8 cellular contexts compared by ENCODE assay signal in the genomic region with DNA sequence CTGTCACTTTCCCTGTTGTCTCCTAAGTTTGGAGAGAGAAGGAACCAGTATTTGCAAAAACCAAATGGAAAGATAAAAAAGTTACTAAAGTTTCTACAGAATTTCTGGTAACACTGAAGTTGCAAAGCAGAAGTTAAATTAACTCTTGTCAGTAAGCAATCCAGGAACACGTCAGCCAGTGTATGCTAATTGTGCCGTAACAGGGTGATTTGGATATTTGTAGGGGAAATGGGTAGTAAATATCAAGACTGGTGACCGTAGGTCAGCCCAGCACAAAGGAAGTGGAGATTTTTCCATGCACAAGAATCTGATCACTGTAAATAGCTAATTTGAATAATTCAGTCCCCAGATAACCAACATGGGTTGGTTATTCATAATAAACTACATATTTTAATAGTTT. TPM values are rescaled to one million over a fixed set of nuclear protein-coding genes. Genes with fewer than 3 reads are reported as not detected.
DNase-seq lines count a peak whose midpoint lies in the region; ATAC-seq, FAIRE-seq and TF ChIP-seq lines count a peak whose summit lies in the region.

No MANE protein-coding gene starts in this region.

- H3K79me2 ChIP-seq in mammary epithelial cell (ENCODE audit: insufficient read depth, low read length): peaks cover 68% of the 10 kb centered on the region

- H2AFZ ChIP-seq in mammary epithelial cell (ENCODE audit: low read depth, low read length): no peak overlapping the region

- ATAC-seq in HG03108 (IDR thresholded peaks at IDR 0.05; ENCODE audit: unreplicated experiment): no peak
- no peak for ATAC-seq in GM21526 (IDR thresholded peaks at IDR 0.05; ENCODE audit: low FRiP score, unreplicated experiment)

- FAIRE-seq in GM18507 (lab: Jason Lieb, UNC): peak; percentile 47

- dilution Hi-C loops in mammary epithelial cell (cut with HindIII; ENCODE audit: low sequenced_read_pairs): no loop called here

- BruUV-seq in mammary epithelial cell (replicated peaks; lab: Mats Ljungman, UMichigan): no TSS peak

- H3K4me2 ChIP-seq in mammary epithelial cell (ENCODE audit: insufficient read depth, low read depth, low read length): peak overlapping the region; percentile 90

- DNase-seq in GM18507 (ENCODE audit: extremely low spot score, insufficient read length, low read depth): no peak
- DNase-seq in NCI-H526 (lab: John Stamatoyannopoulos, UW): peak; percentile 23 to 56
- peak; percentile 44 for DNase-seq in mammary epithelial cell
- no peak for DNase-seq in hippocampal formation (lab: John Stamatoyannopoulos, UW)
- no peak for DNase-seq in putamen (ENCODE audit: low spot score)

- intact Hi-C loops in mammary epithelial cell (cut with micrococcal nuclease): no loop called here

- H3K9me3 ChIP-seq in mammary epithelial cell (replicated peaks; ENCODE audit: insufficient read depth, low read length) (no peaks in the 10 kb centered on the region), mucosa of stomach (ENCODE audit: control insufficient read depth, low read length) (no peaks in the 10 kb centered on the region)

- TF ChIP-seq CTCF in mammary epithelial cell (conservative IDR thresholded peaks at IDR 0.05 in 1 of 2, IDR thresholded peaks at IDR 0.05 in 1 of 2; ENCODE audit: extremely low read depth in 1 of 2, insufficient read depth in 1 of 2, low read depth in 1 of 2, low read length in 2 of 2): no peak

- 20% methylated on average over 3 of the region's 3 CpGs for WGBS in mammary epithelial cell (ENCODE audit: low coverage, missing lambda C conversion rate)

- in situ Hi-C loops in mammary epithelial cell (cut with MboI; ENCODE audit: low sequenced_read_pairs in 2 of 2): loop anchor here in 1 of 2 donors (10.0 to 25.0 kb wide), 2 partner anchors 355 to 1157 kb away; no protein-coding TSS in a partner anchor

- peak overlapping the region; percentile 92 to 95 (median 95) for H3K4me3 ChIP-seq in mammary epithelial cell (replicated peaks in 1 of 3; ENCODE audit: insufficient read depth in 1 of 3, low read depth in 2 of 3, low read length in 3 of 3)
- H3K4me3 ChIP-seq in mucosa of stomach (ENCODE audit: low read length): peak overlapping the region; percentile 70

- CTCF ChIA-PET in mammary epithelial cell (lab: Charles Lee; ENCODE audit: low non-redundant PET): interaction anchor here (0.6 kb wide), 1 partner anchor 18 kb away, joined by 4 read pairs; no protein-coding TSS in a partner anchor

- no peaks in the 10 kb centered on the region for H3K27me3 ChIP-seq in mammary epithelial cell (ENCODE audit: insufficient read depth, low read length)
- H3K27me3 ChIP-seq in mucosa of stomach (ENCODE audit: control insufficient read depth, insufficient read depth, low read length): no peaks in the 10 kb centered on the region

- H3K27ac ChIP-seq in mammary epithelial cell (ENCODE audit: insufficient read depth, low read depth, low read length): peak overlapping the region; percentile 86

- peaks cover 52% of the 10 kb centered on the region for H3K4me1 ChIP-seq in mammary epithelial cell (ENCODE audit: insufficient read depth, low read length)
- peaks cover 31% of the 10 kb centered on the region for H3K4me1 ChIP-seq in mucosa of stomach (ENCODE audit: control insufficient read depth, insufficient read depth, low read length)

- H3K36me3 ChIP-seq in mammary epithelial cell (ENCODE audit: insufficient read depth, low read length) (peaks cover 3% of the 10 kb centered on the region), mucosa of stomach (ENCODE audit: control insufficient read depth, insufficient read depth, low read length) (no peaks in the 10 kb centered on the region)

- no peaks in the 10 kb centered on the region for H4K20me1 ChIP-seq in mammary epithelial cell (ENCODE audit: insufficient read depth, low read length)

- H3K9ac ChIP-seq in mammary epithelial cell (ENCODE audit: insufficient read depth, low read length): peak overlapping the region; percentile 97
- H3K9ac ChIP-seq in mucosa of stomach (ENCODE audit: low read length): peak overlapping the region; percentile 94

RNA-seq across cellular contexts. Expression of gene CDKN1B, which starts 2.3 kb away (rescaled TPM):
- 10 to 100 TPM; 13.3 to 23.0 TPM for total RNA-seq in mammary epithelial cell
- polyA plus RNA-seq in mammary epithelial cell: 4.7 TPM
- polyA minus RNA-seq in mammary epithelial cell: 9.5 TPM

RNA-seq across cellular contexts. Expression of gene GPR19, which starts 23.5 kb away (rescaled TPM):
- 1 to 10 TPM in 1 of 2 donors, not detected in 1; 1.7 TPM for total RNA-seq in mammary epithelial cell
- 0.74 TPM for polyA plus RNA-seq in mammary epithelial cell
- polyA minus RNA-seq in mammary epithelial cell: not detected

Comparison
In these comparisons a context has a peak if more than half of its experiments do, and no peak if none do; other contexts are left out.
1. DNase-seq: peak in NCI-H526 (2 of 2) and mammary epithelial cell (single experiment); none in GM18507 (single experiment), hippocampal formation (0 of 2) and putamen (single experiment).